ENCODE assay signal across 1 cellular context in the genomic region with DNA sequence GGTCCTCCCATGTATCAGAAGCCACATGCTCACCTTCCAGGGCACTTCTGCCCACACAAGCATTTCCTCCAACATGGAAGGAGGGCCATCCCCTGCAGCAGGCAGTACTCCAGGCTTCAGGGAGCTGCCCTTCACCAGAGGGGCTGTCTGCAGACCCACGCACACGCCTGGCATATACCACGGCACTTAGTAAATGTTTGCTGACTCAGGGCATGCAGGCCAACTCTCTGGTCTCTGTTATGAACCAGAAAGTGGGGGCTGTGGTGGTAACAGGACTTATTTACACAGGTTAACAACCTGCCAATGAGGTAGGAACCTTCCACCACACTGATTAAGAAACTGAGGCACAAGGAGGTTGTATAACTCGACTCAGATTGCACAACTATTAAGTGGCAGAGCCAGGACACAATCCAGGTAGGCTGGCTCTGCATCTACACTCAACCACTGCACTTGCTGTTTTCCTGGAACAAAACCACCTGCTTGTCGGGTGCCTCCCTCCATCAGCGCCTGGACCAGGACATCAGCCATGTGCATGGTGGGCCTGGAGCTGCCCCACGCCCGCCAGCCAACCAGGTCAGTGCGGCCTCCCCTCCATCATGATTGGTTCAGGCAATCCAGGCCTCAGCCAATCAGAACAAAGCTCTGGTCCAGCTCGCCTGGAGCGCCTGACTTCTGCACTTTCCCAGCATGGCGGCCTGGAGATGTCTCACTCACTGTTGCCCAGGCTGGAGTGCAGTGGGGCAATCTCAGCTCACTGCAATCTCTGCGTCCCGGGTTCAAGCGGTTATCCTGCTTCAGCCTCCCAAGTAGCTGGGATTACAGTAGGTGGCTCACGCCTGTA.
TF ChIP-seq lines count a peak whose summit lies in the region.

No MANE protein-coding gene starts in this region.

TF ChIP-seq in K562, 482 proteins besides CTCF, POLR2A, EP300 and RAD21 (continued from another document and continues in another):
- TF ChIP-seq, protein P1, sequence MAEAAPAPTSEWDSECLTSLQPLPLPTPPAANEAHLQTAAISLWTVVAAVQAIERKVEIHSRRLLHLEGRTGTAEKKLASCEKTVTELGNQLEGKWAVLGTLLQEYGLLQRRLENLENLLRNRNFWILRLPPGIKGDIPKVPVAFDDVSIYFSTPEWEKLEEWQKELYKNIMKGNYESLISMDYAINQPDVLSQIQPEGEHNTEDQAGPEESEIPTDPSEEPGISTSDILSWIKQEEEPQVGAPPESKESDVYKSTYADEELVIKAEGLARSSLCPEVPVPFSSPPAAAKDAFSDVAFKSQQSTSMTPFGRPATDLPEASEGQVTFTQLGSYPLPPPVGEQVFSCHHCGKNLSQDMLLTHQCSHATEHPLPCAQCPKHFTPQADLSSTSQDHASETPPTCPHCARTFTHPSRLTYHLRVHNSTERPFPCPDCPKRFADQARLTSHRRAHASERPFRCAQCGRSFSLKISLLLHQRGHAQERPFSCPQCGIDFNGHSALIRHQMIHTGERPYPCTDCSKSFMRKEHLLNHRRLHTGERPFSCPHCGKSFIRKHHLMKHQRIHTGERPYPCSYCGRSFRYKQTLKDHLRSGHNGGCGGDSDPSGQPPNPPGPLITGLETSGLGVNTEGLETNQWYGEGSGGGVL (CRISPR knock-in tag; IDR thresholded peaks at IDR 0.05) = no peak
- TF ChIP-seq PPARD (CRISPR knock-in tag; IDR thresholded peaks at IDR 0.05) = no peak
- TF ChIP-seq ZC3H11A (IDR thresholded peaks at IDR 0.05; ENCODE audit: low read depth, low read length) = no peak
- TF ChIP-seq NCOA2 (IDR thresholded peaks at IDR 0.05; ENCODE audit: partially characterized antibody in 2 of 2) = no peak
- no peak for TF ChIP-seq TAL1 (IDR thresholded peaks at IDR 0.05)
- no peak for TF ChIP-seq ZSCAN29 (IDR thresholded peaks at IDR 0.05)
- TF ChIP-seq PYGO2 (tag; IDR thresholded peaks at IDR 0.05) = no peak
- TF ChIP-seq, protein P2, sequence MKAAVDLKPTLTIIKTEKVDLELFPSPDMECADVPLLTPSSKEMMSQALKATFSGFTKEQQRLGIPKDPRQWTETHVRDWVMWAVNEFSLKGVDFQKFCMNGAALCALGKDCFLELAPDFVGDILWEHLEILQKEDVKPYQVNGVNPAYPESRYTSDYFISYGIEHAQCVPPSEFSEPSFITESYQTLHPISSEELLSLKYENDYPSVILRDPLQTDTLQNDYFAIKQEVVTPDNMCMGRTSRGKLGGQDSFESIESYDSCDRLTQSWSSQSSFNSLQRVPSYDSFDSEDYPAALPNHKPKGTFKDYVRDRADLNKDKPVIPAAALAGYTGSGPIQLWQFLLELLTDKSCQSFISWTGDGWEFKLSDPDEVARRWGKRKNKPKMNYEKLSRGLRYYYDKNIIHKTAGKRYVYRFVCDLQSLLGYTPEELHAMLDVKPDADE (conservative IDR thresholded peaks at IDR 0.05; ENCODE audit: control insufficient read depth, low read depth, low read length) = no peak
- TF ChIP-seq, protein P3, sequence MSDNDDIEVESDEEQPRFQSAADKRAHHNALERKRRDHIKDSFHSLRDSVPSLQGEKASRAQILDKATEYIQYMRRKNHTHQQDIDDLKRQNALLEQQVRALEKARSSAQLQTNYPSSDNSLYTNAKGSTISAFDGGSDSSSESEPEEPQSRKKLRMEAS (CRISPR knock-in tag; IDR thresholded peaks at IDR 0.05) = peak; percentile 47; the same call in 1 of the 2 replicates
- no peak for TF ChIP-seq TCF7L2 (IDR thresholded peaks at IDR 0.05; ENCODE audit: low read depth, low read length)
- TF ChIP-seq PTBP1 (IDR thresholded peaks at IDR 0.05; ENCODE audit: low read depth, low read length) = no peak
- no peak for TF ChIP-seq DDX20 (tag; IDR thresholded peaks at IDR 0.05; ENCODE audit: low read depth)
- TF ChIP-seq, protein P4, sequence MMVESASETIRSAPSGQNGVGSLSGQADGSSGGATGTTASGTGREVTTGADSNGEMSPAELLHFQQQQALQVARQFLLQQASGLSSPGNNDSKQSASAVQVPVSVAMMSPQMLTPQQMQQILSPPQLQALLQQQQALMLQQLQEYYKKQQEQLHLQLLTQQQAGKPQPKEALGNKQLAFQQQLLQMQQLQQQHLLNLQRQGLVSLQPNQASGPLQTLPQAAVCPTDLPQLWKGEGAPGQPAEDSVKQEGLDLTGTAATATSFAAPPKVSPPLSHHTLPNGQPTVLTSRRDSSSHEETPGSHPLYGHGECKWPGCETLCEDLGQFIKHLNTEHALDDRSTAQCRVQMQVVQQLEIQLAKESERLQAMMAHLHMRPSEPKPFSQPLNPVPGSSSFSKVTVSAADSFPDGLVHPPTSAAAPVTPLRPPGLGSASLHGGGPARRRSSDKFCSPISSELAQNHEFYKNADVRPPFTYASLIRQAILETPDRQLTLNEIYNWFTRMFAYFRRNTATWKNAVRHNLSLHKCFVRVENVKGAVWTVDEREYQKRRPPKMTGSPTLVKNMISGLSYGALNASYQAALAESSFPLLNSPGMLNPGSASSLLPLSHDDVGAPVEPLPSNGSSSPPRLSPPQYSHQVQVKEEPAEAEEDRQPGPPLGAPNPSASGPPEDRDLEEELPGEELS (CRISPR knock-in tag; IDR thresholded peaks at IDR 0.05; ENCODE audit: borderline replicate concordance) = no peak
- TF ChIP-seq HLTF (IDR thresholded peaks at IDR 0.05) = no peak
- no peak for TF ChIP-seq GTF2A2 (tag; IDR thresholded peaks at IDR 0.05)
- peak; percentile 56; the same call in 1 of the 2 replicates for TF ChIP-seq HDAC2 (IDR thresholded peaks at IDR 0.05)
- TF ChIP-seq, protein P5, sequence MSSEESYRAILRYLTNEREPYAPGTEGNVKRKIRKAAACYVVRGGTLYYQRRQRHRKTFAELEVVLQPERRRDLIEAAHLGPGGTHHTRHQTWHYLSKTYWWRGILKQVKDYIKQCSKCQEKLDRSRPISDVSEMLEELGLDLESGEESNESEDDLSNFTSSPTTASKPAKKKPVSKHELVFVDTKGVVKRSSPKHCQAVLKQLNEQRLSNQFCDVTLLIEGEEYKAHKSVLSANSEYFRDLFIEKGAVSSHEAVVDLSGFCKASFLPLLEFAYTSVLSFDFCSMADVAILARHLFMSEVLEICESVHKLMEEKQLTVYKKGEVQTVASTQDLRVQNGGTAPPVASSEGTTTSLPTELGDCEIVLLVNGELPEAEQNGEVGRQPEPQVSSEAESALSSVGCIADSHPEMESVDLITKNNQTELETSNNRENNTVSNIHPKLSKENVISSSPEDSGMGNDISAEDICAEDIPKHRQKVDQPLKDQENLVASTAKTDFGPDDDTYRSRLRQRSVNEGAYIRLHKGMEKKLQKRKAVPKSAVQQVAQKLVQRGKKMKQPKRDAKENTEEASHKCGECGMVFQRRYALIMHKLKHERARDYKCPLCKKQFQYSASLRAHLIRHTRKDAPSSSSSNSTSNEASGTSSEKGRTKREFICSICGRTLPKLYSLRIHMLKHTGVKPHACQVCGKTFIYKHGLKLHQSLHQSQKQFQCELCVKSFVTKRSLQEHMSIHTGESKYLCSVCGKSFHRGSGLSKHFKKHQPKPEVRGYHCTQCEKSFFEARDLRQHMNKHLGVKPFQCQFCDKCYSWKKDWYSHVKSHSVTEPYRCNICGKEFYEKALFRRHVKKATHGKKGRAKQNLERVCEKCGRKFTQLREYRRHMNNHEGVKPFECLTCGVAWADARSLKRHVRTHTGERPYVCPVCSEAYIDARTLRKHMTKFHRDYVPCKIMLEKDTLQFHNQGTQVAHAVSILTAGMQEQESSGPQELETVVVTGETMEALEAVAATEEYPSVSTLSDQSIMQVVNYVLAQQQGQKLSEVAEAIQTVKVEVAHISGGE (CRISPR knock-in tag; IDR thresholded peaks at IDR 0.05) = no peak
- no peak for TF ChIP-seq HDGF (IDR thresholded peaks at IDR 0.05)
- no peak for TF ChIP-seq ATF1 (CRISPR knock-in tag; IDR thresholded peaks at IDR 0.05)
- no peak for TF ChIP-seq ATF1 (tag; IDR thresholded peaks at IDR 0.05)
- TF ChIP-seq, protein P6, sequence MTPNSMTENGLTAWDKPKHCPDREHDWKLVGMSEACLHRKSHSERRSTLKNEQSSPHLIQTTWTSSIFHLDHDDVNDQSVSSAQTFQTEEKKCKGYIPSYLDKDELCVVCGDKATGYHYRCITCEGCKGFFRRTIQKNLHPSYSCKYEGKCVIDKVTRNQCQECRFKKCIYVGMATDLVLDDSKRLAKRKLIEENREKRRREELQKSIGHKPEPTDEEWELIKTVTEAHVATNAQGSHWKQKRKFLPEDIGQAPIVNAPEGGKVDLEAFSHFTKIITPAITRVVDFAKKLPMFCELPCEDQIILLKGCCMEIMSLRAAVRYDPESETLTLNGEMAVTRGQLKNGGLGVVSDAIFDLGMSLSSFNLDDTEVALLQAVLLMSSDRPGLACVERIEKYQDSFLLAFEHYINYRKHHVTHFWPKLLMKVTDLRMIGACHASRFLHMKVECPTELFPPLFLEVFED (CRISPR knock-in tag; conservative IDR thresholded peaks at IDR 0.05) = no peak
- TF ChIP-seq, protein P7, sequence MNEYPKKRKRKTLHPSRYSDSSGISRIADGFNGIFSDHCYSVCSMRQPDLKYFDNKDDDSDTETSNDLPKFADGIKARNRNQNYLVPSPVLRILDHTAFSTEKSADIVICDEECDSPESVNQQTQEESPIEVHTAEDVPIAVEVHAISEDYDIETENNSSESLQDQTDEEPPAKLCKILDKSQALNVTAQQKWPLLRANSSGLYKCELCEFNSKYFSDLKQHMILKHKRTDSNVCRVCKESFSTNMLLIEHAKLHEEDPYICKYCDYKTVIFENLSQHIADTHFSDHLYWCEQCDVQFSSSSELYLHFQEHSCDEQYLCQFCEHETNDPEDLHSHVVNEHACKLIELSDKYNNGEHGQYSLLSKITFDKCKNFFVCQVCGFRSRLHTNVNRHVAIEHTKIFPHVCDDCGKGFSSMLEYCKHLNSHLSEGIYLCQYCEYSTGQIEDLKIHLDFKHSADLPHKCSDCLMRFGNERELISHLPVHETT (CRISPR knock-in tag; conservative IDR thresholded peaks at IDR 0.05 in 1 of 2, IDR thresholded peaks at IDR 0.05 in 1 of 2) = no peak
- TF ChIP-seq, protein P8, sequence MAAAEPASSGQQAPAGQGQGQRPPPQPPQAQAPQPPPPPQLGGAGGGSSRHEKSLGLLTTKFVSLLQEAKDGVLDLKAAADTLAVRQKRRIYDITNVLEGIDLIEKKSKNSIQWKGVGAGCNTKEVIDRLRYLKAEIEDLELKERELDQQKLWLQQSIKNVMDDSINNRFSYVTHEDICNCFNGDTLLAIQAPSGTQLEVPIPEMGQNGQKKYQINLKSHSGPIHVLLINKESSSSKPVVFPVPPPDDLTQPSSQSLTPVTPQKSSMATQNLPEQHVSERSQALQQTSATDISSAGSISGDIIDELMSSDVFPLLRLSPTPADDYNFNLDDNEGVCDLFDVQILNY (CRISPR knock-in tag; IDR thresholded peaks at IDR 0.05) = no peak
- TF ChIP-seq PURB (CRISPR knock-in tag; IDR thresholded peaks at IDR 0.05; ENCODE audit: low read depth) = no peak
- no peak for TF ChIP-seq POLR2AphosphoS2 (IDR thresholded peaks at IDR 0.05; ENCODE audit: low read length)
- TF ChIP-seq POLR2H (tag; IDR thresholded peaks at IDR 0.05; ENCODE audit: low read depth) = no peak
- peak; percentile 38; the same call in 1 of the 2 replicates for TF ChIP-seq MBD2 (IDR thresholded peaks at IDR 0.05; ENCODE audit: borderline replicate concordance, low read depth)
- TF ChIP-seq SMAD2 (IDR thresholded peaks at IDR 0.05; ENCODE audit: low read depth, low read length) = no peak
- TF ChIP-seq CREB1 (IDR thresholded peaks at IDR 0.05) = no peak
- TF ChIP-seq CREB1 (CRISPR knock-in tag; IDR thresholded peaks at IDR 0.05) = no peak
- no peak for TF ChIP-seq NCOA4 (IDR thresholded peaks at IDR 0.05; ENCODE audit: partially characterized antibody)
- no peak for TF ChIP-seq GATA2 (CRISPR knock-in tag; IDR thresholded peaks at IDR 0.05)
- TF ChIP-seq MEIS2 (IDR thresholded peaks at IDR 0.05; ENCODE audit: partially characterized antibody) = no peak
- TF ChIP-seq ZNF24 (IDR thresholded peaks at IDR 0.05) = peak; percentile 43; the same call in 1 of the 2 replicates
- TF ChIP-seq, protein P9, sequence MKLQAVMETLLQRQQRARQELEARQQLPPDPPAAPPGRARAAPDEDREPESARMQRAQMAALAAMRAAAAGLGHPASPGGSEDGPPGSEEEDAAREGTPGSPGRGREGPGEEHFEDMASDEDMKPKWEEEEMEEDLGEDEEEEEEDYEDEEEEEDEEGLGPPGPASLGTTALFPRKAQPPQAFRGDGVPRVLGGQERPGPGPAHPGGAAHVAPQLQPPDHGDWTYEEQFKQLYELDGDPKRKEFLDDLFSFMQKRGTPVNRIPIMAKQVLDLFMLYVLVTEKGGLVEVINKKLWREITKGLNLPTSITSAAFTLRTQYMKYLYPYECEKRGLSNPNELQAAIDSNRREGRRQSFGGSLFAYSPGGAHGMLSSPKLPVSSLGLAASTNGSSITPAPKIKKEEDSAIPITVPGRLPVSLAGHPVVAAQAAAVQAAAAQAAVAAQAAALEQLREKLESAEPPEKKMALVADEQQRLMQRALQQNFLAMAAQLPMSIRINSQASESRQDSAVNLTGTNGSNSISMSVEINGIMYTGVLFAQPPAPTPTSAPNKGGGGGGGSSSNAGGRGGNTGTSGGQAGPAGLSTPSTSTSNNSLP (IDR thresholded peaks at IDR 0.05; ENCODE audit: borderline replicate concordance, low read depth, low read length) = no peak
- no peak for TF ChIP-seq LCOR (CRISPR knock-in tag; IDR thresholded peaks at IDR 0.05)
- no peak for TF ChIP-seq NBN (IDR thresholded peaks at IDR 0.05; ENCODE audit: low read depth)
- peak in 1 of 2 experiments; percentile 3; a peak in 1 of 4 replicates for TF ChIP-seq RCOR1 (IDR thresholded peaks at IDR 0.05; ENCODE audit: borderline replicate concordance in 1 of 2, low read depth in 2 of 2, low read length in 2 of 2)
- TF ChIP-seq ZNF586 (CRISPR knock-in tag; conservative IDR thresholded peaks at IDR 0.05) = no peak
- TF ChIP-seq, protein P10, sequence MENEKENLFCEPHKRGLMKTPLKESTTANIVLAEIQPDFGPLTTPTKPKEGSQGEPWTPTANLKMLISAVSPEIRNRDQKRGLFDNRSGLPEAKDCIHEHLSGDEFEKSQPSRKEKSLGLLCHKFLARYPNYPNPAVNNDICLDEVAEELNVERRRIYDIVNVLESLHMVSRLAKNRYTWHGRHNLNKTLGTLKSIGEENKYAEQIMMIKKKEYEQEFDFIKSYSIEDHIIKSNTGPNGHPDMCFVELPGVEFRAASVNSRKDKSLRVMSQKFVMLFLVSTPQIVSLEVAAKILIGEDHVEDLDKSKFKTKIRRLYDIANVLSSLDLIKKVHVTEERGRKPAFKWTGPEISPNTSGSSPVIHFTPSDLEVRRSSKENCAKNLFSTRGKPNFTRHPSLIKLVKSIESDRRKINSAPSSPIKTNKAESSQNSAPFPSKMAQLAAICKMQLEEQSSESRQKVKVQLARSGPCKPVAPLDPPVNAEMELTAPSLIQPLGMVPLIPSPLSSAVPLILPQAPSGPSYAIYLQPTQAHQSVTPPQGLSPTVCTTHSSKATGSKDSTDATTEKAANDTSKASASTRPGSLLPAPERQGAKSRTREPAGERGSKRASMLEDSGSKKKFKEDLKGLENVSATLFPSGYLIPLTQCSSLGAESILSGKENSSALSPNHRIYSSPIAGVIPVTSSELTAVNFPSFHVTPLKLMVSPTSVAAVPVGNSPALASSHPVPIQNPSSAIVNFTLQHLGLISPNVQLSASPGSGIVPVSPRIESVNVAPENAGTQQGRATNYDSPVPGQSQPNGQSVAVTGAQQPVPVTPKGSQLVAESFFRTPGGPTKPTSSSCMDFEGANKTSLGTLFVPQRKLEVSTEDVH (IDR thresholded peaks at IDR 0.05; ENCODE audit: low read depth, partially characterized antibody) = no peak
